3 cellular contexts compared by ENCODE assay signal in genomic region chr17:67559381-67559966, GRCh38.
TF ChIP-seq lines count a peak whose summit lies in the region.

No MANE protein-coding gene starts in this region.

TF ChIP-seq in SK-N-SH, 30 proteins besides CTCF, POLR2A, EP300 and RAD21 (continued from another document and continues in another):
- TF ChIP-seq, protein P1, sequence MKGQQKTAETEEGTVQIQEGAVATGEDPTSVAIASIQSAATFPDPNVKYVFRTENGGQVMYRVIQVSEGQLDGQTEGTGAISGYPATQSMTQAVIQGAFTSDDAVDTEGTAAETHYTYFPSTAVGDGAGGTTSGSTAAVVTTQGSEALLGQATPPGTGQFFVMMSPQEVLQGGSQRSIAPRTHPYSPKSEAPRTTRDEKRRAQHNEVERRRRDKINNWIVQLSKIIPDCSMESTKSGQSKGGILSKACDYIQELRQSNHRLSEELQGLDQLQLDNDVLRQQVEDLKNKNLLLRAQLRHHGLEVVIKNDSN (IDR thresholded peaks at IDR 0.05; ENCODE audit: borderline replicate concordance, low read depth): no peak
- TF ChIP-seq MAX (IDR thresholded peaks at IDR 0.05; ENCODE audit: low read depth): no peak
- no peak for TF ChIP-seq JUND (IDR thresholded peaks at IDR 0.05)
- no peak for TF ChIP-seq FOSL2 (IDR thresholded peaks at IDR 0.05; ENCODE audit: borderline replicate concordance, low read depth)
- TF ChIP-seq SMC3 (IDR thresholded peaks at IDR 0.05; ENCODE audit: low read depth, low read length): no peak; the same call in 1 of the 2 replicates
- no peak for TF ChIP-seq GATA2 (CRISPR knock-in tag; IDR thresholded peaks at IDR 0.05)
- no peak for TF ChIP-seq REST (IDR thresholded peaks at IDR 0.05; ENCODE audit: low read depth, low read length)
- TF ChIP-seq, protein P2, sequence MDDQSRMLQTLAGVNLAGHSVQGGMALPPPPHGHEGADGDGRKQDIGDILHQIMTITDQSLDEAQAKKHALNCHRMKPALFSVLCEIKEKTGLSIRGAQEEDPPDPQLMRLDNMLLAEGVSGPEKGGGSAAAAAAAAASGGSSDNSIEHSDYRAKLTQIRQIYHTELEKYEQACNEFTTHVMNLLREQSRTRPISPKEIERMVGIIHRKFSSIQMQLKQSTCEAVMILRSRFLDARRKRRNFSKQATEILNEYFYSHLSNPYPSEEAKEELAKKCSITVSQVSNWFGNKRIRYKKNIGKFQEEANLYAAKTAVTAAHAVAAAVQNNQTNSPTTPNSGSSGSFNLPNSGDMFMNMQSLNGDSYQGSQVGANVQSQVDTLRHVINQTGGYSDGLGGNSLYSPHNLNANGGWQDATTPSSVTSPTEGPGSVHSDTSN (IDR thresholded peaks at IDR 0.05): no peak
- TF ChIP-seq ZBTB33 (IDR thresholded peaks at IDR 0.05; ENCODE audit: borderline replicate concordance, low read depth): no peak

TF ChIP-seq in SK-N-SH treated with all-trans-retinoic acid at 6 μM for 48 hours, 23 proteins besides CTCF, POLR2A, EP300 and RAD21 (continued from another document):
- TF ChIP-seq TSHZ2 (CRISPR knock-in tag; IDR thresholded peaks at IDR 0.05) (no peak), CSRNP3 (CRISPR knock-in tag; IDR thresholded peaks at IDR 0.05) (no peak), RARB (CRISPR knock-in tag; IDR thresholded peaks at IDR 0.05) (no peak), ZFP30 (CRISPR knock-in tag; IDR thresholded peaks at IDR 0.05) (no peak), ISL1 (CRISPR knock-in tag; IDR thresholded peaks at IDR 0.05) (no peak), ZC3H10 (CRISPR knock-in tag; IDR thresholded peaks at IDR 0.05) (no peak), PATZ1 (CRISPR knock-in tag; IDR thresholded peaks at IDR 0.05; ENCODE audit: borderline replicate concordance) (no peak), BACH2 (CRISPR knock-in tag; IDR thresholded peaks at IDR 0.05; ENCODE audit: borderline replicate concordance) (no peak), ZNF70 (CRISPR knock-in tag; IDR thresholded peaks at IDR 0.05) (no peak), PPARA (CRISPR knock-in tag; IDR thresholded peaks at IDR 0.05; ENCODE audit: borderline replicate concordance) (no peak), CSDC2 (CRISPR knock-in tag; IDR thresholded peaks at IDR 0.05) (no peak), ZNF8 (CRISPR knock-in tag; IDR thresholded peaks at IDR 0.05) (no peak), SNAI2 (CRISPR knock-in tag; IDR thresholded peaks at IDR 0.05) (no peak), ZFP3 (CRISPR knock-in tag; IDR thresholded peaks at IDR 0.05) (no peak)
- TF ChIP-seq, protein P3, sequence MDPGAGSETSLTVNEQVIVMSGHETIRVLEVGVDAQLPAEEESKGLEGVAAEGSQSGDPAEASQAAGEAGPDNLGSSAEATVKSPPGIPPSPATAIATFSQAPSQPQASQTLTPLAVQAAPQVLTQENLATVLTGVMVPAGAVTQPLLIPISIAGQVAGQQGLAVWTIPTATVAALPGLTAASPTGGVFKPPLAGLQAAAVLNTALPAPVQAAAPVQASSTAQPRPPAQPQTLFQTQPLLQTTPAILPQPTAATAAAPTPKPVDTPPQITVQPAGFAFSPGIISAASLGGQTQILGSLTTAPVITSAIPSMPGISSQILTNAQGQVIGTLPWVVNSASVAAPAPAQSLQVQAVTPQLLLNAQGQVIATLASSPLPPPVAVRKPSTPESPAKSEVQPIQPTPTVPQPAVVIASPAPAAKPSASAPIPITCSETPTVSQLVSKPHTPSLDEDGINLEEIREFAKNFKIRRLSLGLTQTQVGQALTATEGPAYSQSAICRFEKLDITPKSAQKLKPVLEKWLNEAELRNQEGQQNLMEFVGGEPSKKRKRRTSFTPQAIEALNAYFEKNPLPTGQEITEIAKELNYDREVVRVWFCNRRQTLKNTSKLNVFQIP (CRISPR knock-in tag; IDR thresholded peaks at IDR 0.05; ENCODE audit: borderline replicate concordance, low read depth): no peak

TF ChIP-seq in HEK293, 187 proteins besides CTCF, POLR2A, EP300 and RAD21 (continued from another document):
- TF ChIP-seq BCL6B (tag by site-specific recombination; IDR thresholded peaks at IDR 0.05) (0 out of 2 replicates have a peak, but pooled peaks have one; percentile 9), TCF7L2 (IDR thresholded peaks at IDR 0.05; ENCODE audit: borderline replicate concordance, low read depth, low read length) (no peak), ZNF654 (tag by site-specific recombination; IDR thresholded peaks at IDR 0.05; ENCODE audit: low read depth) (0 out of 2 replicates have a peak, but pooled peaks have one; percentile 12)
